Comparison of ENCODE assay signal across 9 cellular contexts in the genomic region with DNA sequence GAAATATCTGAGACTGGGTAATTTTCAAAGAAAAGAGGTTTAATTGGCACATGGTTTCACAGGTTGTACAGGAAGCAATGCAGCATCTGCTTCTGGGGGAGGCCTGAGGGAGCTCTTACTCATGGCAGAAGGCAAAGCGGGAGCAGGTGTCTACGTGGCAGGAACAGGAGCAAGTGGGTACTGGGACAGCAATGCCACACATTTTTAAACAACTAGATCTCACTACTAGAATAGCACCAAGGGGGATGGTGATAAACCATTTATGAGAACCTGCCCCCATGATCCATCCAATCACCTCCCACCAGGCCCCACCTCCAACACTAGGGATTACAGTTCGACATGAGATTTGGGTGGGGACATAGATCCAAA.
A peak's percentile ranks its signal among the peaks of the same experiment; 100 is the strongest.
DNase-seq lines count a peak whose midpoint lies in the region; ATAC-seq lines count a peak whose summit lies in the region.
"Had no signal": no experiment of that assay in that cellular context is flagged by ENCODE, and none has a peak within 500 bp of the region (broad histone marks: within the 10 kb centered on the region; RNA-seq: fewer than 3 reads in every experiment).

No MANE protein-coding gene starts in this region.

- no peak for DNase-seq in activated CD4-positive, CD25-positive, alpha-beta regulatory T cell (lab: John Stamatoyannopoulos, UW)
- peak; percentile 32 for DNase-seq in activated naive CD4-positive, alpha-beta T cell treated with anti-CD3 and anti-CD28 coated beads, Interleukin-2, amount 50 U/mL, for 16 hours
- peak in 2 of 3 donors; percentile 5 to 19 for DNase-seq in stimulated activated CD4-positive, alpha-beta T cell treated with anti-CD3 and anti-CD28 coated beads, TNF-alpha, amount 100 ng/mL, for 48 hours (ENCODE audit: low read depth in 3 of 3)
- DNase-seq in putamen (ENCODE audit: low spot score) = no peak
- DNase-seq in NCI-H748 (lab: John Stamatoyannopoulos, UW; ENCODE audit: unreplicated experiment) = no peak
- DNase-seq: hippocampal formation had no signal

- ATAC-seq in activated CD4-positive, CD25-positive, alpha-beta regulatory T cell treated with anti-CD3 and anti-CD28 coated beads, Interleukin-2, amount 50 U/mL, for 24 hours = peak; percentile 62 to 70
- peak; percentile 29 for ATAC-seq in HG03175 (IDR thresholded peaks at IDR 0.05; ENCODE audit: unreplicated experiment)
- ATAC-seq in GM19467 (IDR thresholded peaks at IDR 0.05; ENCODE audit: unreplicated experiment) = no peak

Comparison
In these comparisons a context has a peak if more than half of its experiments do, and no peak if none do; other contexts are left out.
1. DNase-seq: peak in activated naive CD4-positive, alpha-beta T cell treated with anti-CD3 and anti-CD28 coated beads, Interleukin-2, amount 50 U/mL, for 16 hours (single experiment) and stimulated activated CD4-positive, alpha-beta T cell treated with anti-CD3 and anti-CD28 coated beads, TNF-alpha, amount 100 ng/mL, for 48 hours (2 of 3); none in activated CD4-positive, CD25-positive, alpha-beta regulatory T cell (0 of 4), putamen (single experiment) and NCI-H748 (single experiment).